ENCODE assay signal across 14 cellular contexts in genomic region chr2:145503511-145503910, GRCh38.
DNase-seq lines count a peak whose midpoint lies in the region; TF ChIP-seq lines count a peak whose summit lies in the region.
"Had no signal": no experiment of that assay in that cellular context is flagged by ENCODE, and none has a peak within 500 bp of the region (broad histone marks: within the 10 kb centered on the region; RNA-seq: fewer than 3 reads in every experiment).

No MANE protein-coding gene starts in this region.

- no peak overlapping the region for H4K91ac ChIP-seq in mesenchymal stem cell (ENCODE audit: low read length)

- no peak overlapping the region for H2BK5ac ChIP-seq in mesenchymal stem cell (ENCODE audit: low read depth, low read length, poor library complexity, severe bottlenecking)

- H3K9ac ChIP-seq in mesenchymal stem cell (ENCODE audit: low read length) = no peak overlapping the region
- H3K9ac ChIP-seq: BLaER1 treated with 17β-estradiol and CSF1 and Interleukin-3, amounts not matched to agents 10 nM and 100 nM; KMS-11 had no signal

- no peak overlapping the region for H2BK120ac ChIP-seq in mesenchymal stem cell (ENCODE audit: low read depth, low read length)

- 74% methylated on average over 2 of the region's 3 CpGs for WGBS in mesenchymal stem cell

- no peak overlapping the region for H3K18ac ChIP-seq in mesenchymal stem cell (ENCODE audit: low read depth in 1 of 2, low read length in 2 of 2)

- H3K27me3 ChIP-seq in mesenchymal stem cell (ENCODE audit: control insufficient read depth in 1 of 2, insufficient read depth in 1 of 2, low read length in 2 of 2) = no peaks in the 10 kb centered on the region
- H3K27me3 ChIP-seq: BLaER1 treated with 17β-estradiol and CSF1 and Interleukin-3, amounts not matched to agents 10 nM and 100 nM had no signal

- H3K27ac ChIP-seq in mesenchymal stem cell (ENCODE audit: low read length, poor library complexity, severe bottlenecking) = no peak overlapping the region
- H3K27ac ChIP-seq: BLaER1 treated with 17β-estradiol and CSF1 and Interleukin-3, amounts not matched to agents 10 nM and 100 nM; HL-60; KMS-11 had no signal

- H3K79me1 ChIP-seq in mesenchymal stem cell (replicated peaks; ENCODE audit: low read length, poor library complexity, severe bottlenecking) = no peaks in the 10 kb centered on the region

- no peak for TF ChIP-seq CTCF in epithelial cell of esophagus (IDR thresholded peaks at IDR 0.05; ENCODE audit: insufficient read depth, low read depth, low read length, missing control alignments)

- no peak overlapping the region for H2BK15ac ChIP-seq in mesenchymal stem cell (ENCODE audit: low read depth, poor library complexity, severe bottlenecking)

- no peaks in the 10 kb centered on the region for H3K36me3 ChIP-seq in mesenchymal stem cell (ENCODE audit: control insufficient read depth in 1 of 2, insufficient read depth in 2 of 2, low read depth in 1 of 2, low read length in 2 of 2)
- H3K36me3 ChIP-seq: BLaER1 treated with 17β-estradiol and CSF1 and Interleukin-3, amounts not matched to agents 10 nM and 100 nM had no signal

- no peak overlapping the region for H3K4me2 ChIP-seq in mesenchymal stem cell (ENCODE audit: low read length, poor library complexity, severe bottlenecking)
- H3K4me2 ChIP-seq: BLaER1 treated with 17β-estradiol and CSF1 and Interleukin-3, amounts not matched to agents 10 nM and 100 nM; KMS-11 had no signal

- H2BK12ac ChIP-seq in mesenchymal stem cell (ENCODE audit: low read length in 2 of 2) = no peak overlapping the region

- no peak overlapping the region for H3K14ac ChIP-seq in mesenchymal stem cell (ENCODE audit: low read length in 2 of 2)

- H2AK5ac ChIP-seq in mesenchymal stem cell (ENCODE audit: low read length, severe bottlenecking) = no peak overlapping the region

- H3K23ac ChIP-seq in mesenchymal stem cell (ENCODE audit: low read length in 2 of 2) = no peak overlapping the region

- H4K8ac ChIP-seq in mesenchymal stem cell (ENCODE audit: low read length) = no peak overlapping the region

- H3K4me3 ChIP-seq in epithelial cell of esophagus (ENCODE audit: low read length) (no peak overlapping the region), mesenchymal stem cell (ENCODE audit: insufficient read depth in 1 of 2, low read depth in 1 of 2, low read length in 2 of 2) (no peak overlapping the region)
- H3K4me3 ChIP-seq: BLaER1 treated with 17β-estradiol and CSF1 and Interleukin-3, amounts not matched to agents 10 nM and 100 nM had no signal

- H3K4ac ChIP-seq in mesenchymal stem cell (ENCODE audit: low read depth in 1 of 2, low read length in 2 of 2) = no peak overlapping the region

- H2AFZ ChIP-seq in mesenchymal stem cell (ENCODE audit: low read depth, low read length) = no peak overlapping the region

- DNase-seq in EH (ENCODE audit: low read depth) (peak; percentile 13), NCI-H146 treated with DMSO at 0.1 percent for 48 hours (lab: John Stamatoyannopoulos, UW; ENCODE audit: unreplicated experiment) (peak; percentile 52), epithelial cell of esophagus (ENCODE audit: low read depth) (peak; percentile 3), mesenchymal stem cell (peak; percentile 3), DMS79 treated with DMSO at 0.1 percent for 48 hours (lab: John Stamatoyannopoulos, UW) (no peak), dedifferentiated amniotic fluid mesenchymal stem cell (ENCODE audit: extremely low spot score) (no peak), NCI-H1930 (lab: John Stamatoyannopoulos, UW) (no peak)
- DNase-seq: NCI-H1092, NCI-H187 treated with DMSO at 0.1 percent for 48 hours, NCI-H2227 treated with DMSO at 0.1 percent for 48 hours, NCI-H526 had no signal

- no peaks in the 10 kb centered on the region for H3K4me1 ChIP-seq in mesenchymal stem cell (ENCODE audit: control insufficient read depth, insufficient read depth, low read depth, low read length)
- H3K4me1 ChIP-seq: BLaER1 treated with 17β-estradiol and CSF1 and Interleukin-3, amounts not matched to agents 10 nM and 100 nM had no signal

- H3K9me3 ChIP-seq in mesenchymal stem cell (ENCODE audit: control insufficient read depth, low read length) = no peaks in the 10 kb centered on the region
- H3K9me3 ChIP-seq: BLaER1 treated with 17β-estradiol and CSF1 and Interleukin-3, amounts not matched to agents 10 nM and 100 nM had no signal

Comparison
In these comparisons a context has a peak if more than half of its experiments do, and no peak if none do; other contexts are left out.
1. DNase-seq: peak in EH (single experiment), NCI-H146 treated with DMSO at 0.1 percent for 48 hours (single experiment), epithelial cell of esophagus (single experiment) and mesenchymal stem cell (single experiment); none in DMS79 treated with DMSO at 0.1 percent for 48 hours (single experiment), dedifferentiated amniotic fluid mesenchymal stem cell (single experiment) and NCI-H1930 (0 of 2).